In genomic region chr3:173538410-173538809, GRCh38 we compare ENCODE assay signal across 15 cellular contexts.
DNase-seq lines count a peak whose midpoint lies in the region; ATAC-seq and TF ChIP-seq lines count a peak whose summit lies in the region.
"Had no signal": no experiment of that assay in that cellular context is flagged by ENCODE, and none has a peak within 500 bp of the region (broad histone marks: within the 10 kb centered on the region; RNA-seq: fewer than 3 reads in every experiment).

No MANE protein-coding gene starts in this region.

- no peak overlapping the region for H3K27ac Mint-ChIP-seq in mesothelial cell of epicardium
- no peak overlapping the region for H3K27ac Mint-ChIP-seq in activated T-helper 1 cell treated with anti-CD3 and anti-CD28 coated beads, Interleukin-12 subunit alpha, Interleukin-12 subunit beta, Interleukin-2, Interleukin-4 antibody, amounts not matched to agents 30 ng/mL and 10 ng/mL and 1 ng/mL, durations not matched to agents 14 hours and 24 hours and 36 hours
- H3K27ac Mint-ChIP-seq: dendritic cell treated with granulocyte-macrophage colony-stimulating factor and Interleukin-4, amounts not matched to agents 40 ng/mL and 50 ng/mL, for 4 days; T-cell had no signal

- in situ Hi-C loops in SK-MEL-5 (cut with HindIII; ENCODE audit: low pct_unique_long_range_greater_than_20kb, low sequenced_read_pairs) = no loop called here

- intact Hi-C loops in activated T-helper 1 cell treated with anti-CD3 and anti-CD28 coated beads, Interleukin-12 subunit alpha, Interleukin-12 subunit beta, Interleukin-2, Interleukin-4 antibody, amounts not matched to agents 30 ng/mL and 10 ng/mL and 1 ng/mL, durations not matched to agents 14 hours and 24 hours and 36 hours (cut with micrococcal nuclease) = no loop called here

- H3K4me3 Mint-ChIP-seq in mesothelial cell of epicardium = no peak overlapping the region
- H3K4me3 Mint-ChIP-seq in activated T-helper 1 cell treated with anti-CD3 and anti-CD28 coated beads, Interleukin-12 subunit alpha, Interleukin-12 subunit beta, Interleukin-2, Interleukin-4 antibody, amounts not matched to agents 30 ng/mL and 10 ng/mL and 1 ng/mL, durations not matched to agents 14 hours and 24 hours and 36 hours = no peak overlapping the region
- H3K4me3 Mint-ChIP-seq: dendritic cell treated with granulocyte-macrophage colony-stimulating factor and Interleukin-4, amounts not matched to agents 40 ng/mL and 50 ng/mL, for 4 days; T-cell had no signal

- H3K4me1 Mint-ChIP-seq in mesothelial cell of epicardium = peaks cover 7% of the 10 kb centered on the region
- H3K4me1 Mint-ChIP-seq in activated T-helper 1 cell treated with anti-CD3 and anti-CD28 coated beads, Interleukin-12 subunit alpha, Interleukin-12 subunit beta, Interleukin-2, Interleukin-4 antibody, amounts not matched to agents 30 ng/mL and 10 ng/mL and 1 ng/mL, durations not matched to agents 14 hours and 24 hours and 36 hours (ENCODE audit: low read depth) = no peaks in the 10 kb centered on the region
- H3K4me1 Mint-ChIP-seq: T-cell had no signal

- no peaks in the 10 kb centered on the region for H3K9me3 Mint-ChIP-seq in mesothelial cell of epicardium
- H3K9me3 Mint-ChIP-seq in activated T-helper 1 cell treated with anti-CD3 and anti-CD28 coated beads, Interleukin-12 subunit alpha, Interleukin-12 subunit beta, Interleukin-2, Interleukin-4 antibody, amounts not matched to agents 30 ng/mL and 10 ng/mL and 1 ng/mL, durations not matched to agents 14 hours and 24 hours and 36 hours = no peaks in the 10 kb centered on the region
- H3K9me3 Mint-ChIP-seq: dendritic cell treated with granulocyte-macrophage colony-stimulating factor and Interleukin-4, amounts not matched to agents 40 ng/mL and 50 ng/mL, for 4 days had no signal

- peak; percentile 16 for DNase-seq in SK-MEL-5 (ENCODE audit: low read depth, low spot score)
- no peak for DNase-seq in mesothelial cell of epicardium (ENCODE audit: low spot score in 2 of 2, unreplicated experiment in 2 of 2)
- no peak for DNase-seq in NCI-H446 treated with DMSO at 0.1 percent for 48 hours (lab: John Stamatoyannopoulos, UW)
- no peak for DNase-seq in DMS114 treated with DMSO at 0.1 percent for 48 hours (lab: John Stamatoyannopoulos, UW; ENCODE audit: unreplicated experiment)
- no peak for DNase-seq in activated T-helper 1 cell treated with anti-CD3 and anti-CD28 coated beads, Interleukin-12 subunit alpha, Interleukin-12 subunit beta, Interleukin-2, Interleukin-4 antibody, amounts not matched to agents 30 ng/mL and 10 ng/mL and 1 ng/mL, durations not matched to agents 14 hours and 24 hours and 36 hours (ENCODE audit: low spot score)
- DNase-seq: activated naive CD4-positive, alpha-beta T cell; kidney glomerular epithelial cell; NCI-H526 treated with DMSO at 0.1 percent for 48 hours; pancreas; T-cell; thyroid gland had no signal

- ATAC-seq in GM18502 (IDR thresholded peaks at IDR 0.05; ENCODE audit: poor library complexity, unreplicated experiment) (peak; percentile 65), HG02642 (IDR thresholded peaks at IDR 0.05; ENCODE audit: poor library complexity, unreplicated experiment) (peak; percentile 45)
- ATAC-seq: activated CD4-positive, CD25-positive, alpha-beta regulatory T cell treated with anti-CD3 and anti-CD28 coated beads, Interleukin-2, amount 50 U/mL, for 24 hours; pancreas; T-cell had no signal

- no peaks in the 10 kb centered on the region for H3K36me3 Mint-ChIP-seq in mesothelial cell of epicardium
- H3K36me3 Mint-ChIP-seq in activated T-helper 1 cell treated with anti-CD3 and anti-CD28 coated beads, Interleukin-12 subunit alpha, Interleukin-12 subunit beta, Interleukin-2, Interleukin-4 antibody, amounts not matched to agents 30 ng/mL and 10 ng/mL and 1 ng/mL, durations not matched to agents 14 hours and 24 hours and 36 hours (ENCODE audit: low read depth) = no peaks in the 10 kb centered on the region
- H3K36me3 Mint-ChIP-seq: T-cell had no signal

- TF ChIP-seq CTCF in mesothelial cell of epicardium (IDR thresholded peaks at IDR 0.05; ENCODE audit: unreplicated experiment) = peak; percentile 38

- H3K27me3 Mint-ChIP-seq in mesothelial cell of epicardium (ENCODE audit: low read depth) = no peaks in the 10 kb centered on the region
- no peaks in the 10 kb centered on the region for H3K27me3 Mint-ChIP-seq in activated T-helper 1 cell treated with anti-CD3 and anti-CD28 coated beads, Interleukin-12 subunit alpha, Interleukin-12 subunit beta, Interleukin-2, Interleukin-4 antibody, amounts not matched to agents 30 ng/mL and 10 ng/mL and 1 ng/mL, durations not matched to agents 14 hours and 24 hours and 36 hours (ENCODE audit: insufficient read depth)
- H3K27me3 Mint-ChIP-seq: dendritic cell treated with granulocyte-macrophage colony-stimulating factor and Interleukin-4, amounts not matched to agents 40 ng/mL and 50 ng/mL, for 4 days; T-cell had no signal
